Comparison of ENCODE assay signal across 14 cellular contexts in genomic region chr2:54855434-54855833, GRCh38.
DNase-seq lines count a peak whose midpoint lies in the region; ATAC-seq and TF ChIP-seq lines count a peak whose summit lies in the region.
"Had no signal": no experiment of that assay in that cellular context is flagged by ENCODE, and none has a peak within 500 bp of the region (broad histone marks: within the 10 kb centered on the region; RNA-seq: fewer than 3 reads in every experiment).

No MANE protein-coding gene starts in this region.

- ATAC-seq in HG03139 (IDR thresholded peaks at IDR 0.05; ENCODE audit: unreplicated experiment) (no peak), GM18517 (IDR thresholded peaks at IDR 0.05; ENCODE audit: unreplicated experiment) (no peak)
- ATAC-seq: A549 had no signal

- TF ChIP-seq CTCF in HFFc6 (IDR thresholded peaks at IDR 0.05) (no peak), fibroblast of mammary gland (conservative IDR thresholded peaks at IDR 0.05; ENCODE audit: control insufficient read depth, insufficient read depth, low read depth, low read length) (no peak)

- H3K36me3 Mint-ChIP-seq in HFFc6 (ENCODE audit: low read depth) = no peaks in the 10 kb centered on the region

- H3K4me3 ChIP-seq in fibroblast of mammary gland (ENCODE audit: control insufficient read depth, low read depth, low read length) = no peak overlapping the region
- H3K4me3 ChIP-seq: A549; BLaER1 treated with 17β-estradiol and CSF1 and Interleukin-3, amounts not matched to agents 10 nM and 100 nM had no signal

- H3K9me3 Mint-ChIP-seq in HFFc6 = no peaks in the 10 kb centered on the region

- H3K27me3 Mint-ChIP-seq in HFFc6 (ENCODE audit: insufficient read depth) = no peaks in the 10 kb centered on the region

- DNase-seq in A172 (ENCODE audit: low spot score) (peak; percentile 34), HFFc6 (peak; percentile 22), RPMI7951 (ENCODE audit: low read depth) (peak; percentile 70), fibroblast of mammary gland (ENCODE audit: low read depth) (peak; percentile 70), glomerular visceral epithelial cell (ENCODE audit: extremely low spot score) (no peak)
- DNase-seq: DMS79 treated with DMSO at 0.1 percent for 48 hours, GF-D8, NCI-H1417 treated with DMSO at 0.1 percent for 48 hours, NCI-H1930, NCI-H69 had no signal

- H3K27ac Mint-ChIP-seq in HFFc6 = no peak overlapping the region

- H3K4me1 Mint-ChIP-seq in HFFc6 (ENCODE audit: low read depth) = peaks cover 43% of the 10 kb centered on the region

- no peak overlapping the region for H3K4me3 Mint-ChIP-seq in HFFc6
